Comparison of ENCODE assay signal across 8 cellular contexts in the genomic region with DNA sequence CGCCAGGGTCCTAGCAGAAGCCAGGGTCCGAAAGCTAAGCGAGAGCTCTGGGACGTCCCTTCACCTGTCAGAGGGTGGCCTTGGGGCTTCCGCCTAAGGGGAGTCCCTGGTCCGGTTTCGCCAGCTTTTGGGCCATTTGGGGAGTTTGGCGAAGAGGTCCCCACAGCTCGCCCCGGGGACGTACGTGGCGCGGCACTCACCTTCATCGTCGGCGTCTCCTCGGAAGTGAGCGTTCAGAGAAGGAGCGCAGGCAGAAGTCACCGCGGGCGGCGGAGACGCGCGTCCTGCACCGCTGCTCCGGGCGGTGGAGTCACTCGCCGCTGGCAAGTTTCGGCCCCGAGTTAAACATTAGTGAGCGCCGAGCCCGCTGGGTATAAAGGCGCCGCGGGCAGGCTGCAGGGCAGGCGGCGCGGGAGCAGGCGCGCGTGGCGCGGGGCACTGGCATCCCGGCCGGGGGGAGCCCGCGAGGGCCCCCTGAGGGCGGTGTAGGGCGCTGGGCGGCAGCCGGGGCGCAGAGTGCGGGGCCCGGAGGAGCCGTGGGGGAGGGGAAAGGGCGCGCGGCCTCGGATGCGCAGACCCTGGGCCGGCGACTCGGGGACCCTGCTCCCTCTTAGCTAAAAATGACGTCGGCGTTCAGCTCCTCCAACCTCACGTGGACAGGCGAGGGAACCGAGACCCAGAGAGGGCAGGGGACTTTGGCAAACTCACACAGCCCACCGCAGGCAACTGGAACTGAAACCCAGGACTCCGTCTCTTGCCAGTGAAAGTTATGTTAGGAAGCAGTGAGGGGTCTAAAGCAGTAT. TPM values are rescaled to one million over a fixed set of nuclear protein-coding genes. Genes with fewer than 3 reads are reported as not detected.
A peak's percentile ranks its signal among the peaks of the same experiment; 100 is the strongest.
DNase-seq lines count a peak whose midpoint lies in the region; ATAC-seq and TF ChIP-seq lines count a peak whose summit lies in the region.

A gene (minus strand): TSS at position 440 of the 803 bp plus-strand sequence. CDS start 234 bp downstream, at position 206.

- H2AK5ac ChIP-seq in mesendoderm (ENCODE audit: low read length): no peak within 1 kb of the TSS

- H3K79me2 ChIP-seq in mesendoderm (ENCODE audit: control insufficient read depth, insufficient read depth, low read length): no peaks in the 10 kb centered on the region

- H3K27me3 ChIP-seq in WERI-Rb-1 (ENCODE audit: insufficient read depth, low read depth, severe bottlenecking) (peaks cover 3% of the 10 kb centered on the region), mesendoderm (ENCODE audit: insufficient read depth, low read length, poor library complexity) (peaks cover 3% of the 10 kb centered on the region)

- peak within 1 kb of the TSS; percentile 40 for H3K9ac ChIP-seq in mesendoderm (ENCODE audit: low read length)

- peak within 1 kb of the TSS; percentile 41 for H3K18ac ChIP-seq in mesendoderm (ENCODE audit: low read length)

- H3K27ac ChIP-seq in WERI-Rb-1 (peak within 1 kb of the TSS; percentile 26; the same call in 1 of the 2 replicates), mesendoderm (ENCODE audit: low read depth, low read length) (no peak within 1 kb of the TSS)

- H3K4me2 ChIP-seq in mesendoderm (ENCODE audit: low read length): peak within 1 kb of the TSS; percentile 88

- no peak for TF ChIP-seq CTCF in Calu3 (IDR thresholded peaks at IDR 0.05; ENCODE audit: unreplicated experiment)
- TF ChIP-seq CTCF in WERI-Rb-1 (IDR thresholded peaks at IDR 0.05; ENCODE audit: low read depth, low read length): no peak

- H3K4me3 ChIP-seq in WERI-Rb-1 (ENCODE audit: low read depth, low read length) (peak within 1 kb of the TSS; percentile 88), mesendoderm (ENCODE audit: low read length) (peak within 1 kb of the TSS; percentile 22)

- peak within 1 kb of the TSS; percentile 75 for H3K27ac Mint-ChIP-seq in Calu3 (ENCODE audit: unreplicated experiment)

- H3K23ac ChIP-seq in mesendoderm (ENCODE audit: low read length): no peak within 1 kb of the TSS

- no peaks in the 10 kb centered on the region for H3K27me3 Mint-ChIP-seq in Calu3 (ENCODE audit: unreplicated experiment)

- no peaks in the 10 kb centered on the region for H3K79me1 ChIP-seq in mesendoderm (ENCODE audit: low read length)

- BruUV-seq in Calu3 (replicated peaks; lab: Mats Ljungman, UMichigan): no TSS peak

- H3K4me1 ChIP-seq in mesendoderm (ENCODE audit: control insufficient read depth, low read depth, low read length): peaks cover 10% of the 10 kb centered on the region

- H3K9me3 ChIP-seq in WERI-Rb-1 (ENCODE audit: severe bottlenecking): peaks cover 6% of the 10 kb centered on the region

- no peak within 1 kb of the TSS for H2BK5ac ChIP-seq in mesendoderm (ENCODE audit: low read length)

- no peak within 1 kb of the TSS for H2BK15ac ChIP-seq in mesendoderm (replicated peaks; ENCODE audit: low read depth)

- H3K4me3 Mint-ChIP-seq in Calu3 (ENCODE audit: low read depth, unreplicated experiment): peak within 1 kb of the TSS; percentile 95

- CTCF ChIA-PET in Calu3 (lab: Charles Lee): interaction anchor here (1.9 kb wide), 1 partner anchor 19 kb away, joined by 6 read pairs; no protein-coding TSS in a partner anchor

- WGBS in mesendoderm (ENCODE audit: extremely low coverage, insufficient coverage, low lambda C conversion rate): no CpG with 5 or more reads among the region's 76 CpGs

- peak; percentile 71 for DNase-seq in Calu3
- peak; percentile 31 for DNase-seq in WERI-Rb-1
- DNase-seq in dermis microvascular lymphatic vessel endothelial cell (ENCODE audit: low read depth in 2 of 2): peak in 1 of 2 donors; percentile 37
- peak; percentile 78 for DNase-seq in mesendoderm
- DNase-seq in stimulated activated CD8-positive, alpha-beta memory T cell treated with anti-CD3 and anti-CD28 coated beads, Interleukin-7, amount 100 ng/mL, for 24 hours (ENCODE audit: low read depth): peak; percentile 12
- DNase-seq in Ammon's horn (ENCODE audit: low spot score): no peak

- no peak within 1 kb of the TSS for H4K8ac ChIP-seq in mesendoderm (ENCODE audit: low read depth, low read length)

- intact Hi-C loops in Calu3 (cut with micrococcal nuclease; ENCODE audit: unreplicated experiment): loop anchor here (2.0 to 5.0 kb wide), 4 partner anchors 17 to 67 kb away; no protein-coding TSS in a partner anchor

- ATAC-seq in GM19438 (IDR thresholded peaks at IDR 0.05; ENCODE audit: low read depth, unreplicated experiment) (peak; percentile 94), HG03469 (IDR thresholded peaks at IDR 0.05; ENCODE audit: unreplicated experiment) (peak; percentile 88)

- peak within 1 kb of the TSS; percentile 65 for H3K4ac ChIP-seq in mesendoderm (ENCODE audit: low read depth, low read length)

- H4K5ac ChIP-seq in mesendoderm (ENCODE audit: low read length): no peak within 1 kb of the TSS

- H2BK120ac ChIP-seq in mesendoderm (ENCODE audit: low read depth, low read length): peak within 1 kb of the TSS; percentile 16

- H3K36me3 ChIP-seq in WERI-Rb-1 (no peaks in the 10 kb centered on the region), mesendoderm (ENCODE audit: control insufficient read depth, insufficient read depth, low read length) (no peaks in the 10 kb centered on the region)

- H3K36me3 Mint-ChIP-seq in Calu3 (ENCODE audit: insufficient read depth, unreplicated experiment): peaks cover 26% of the 10 kb centered on the region

- H3K56ac ChIP-seq in mesendoderm (ENCODE audit: low read length): peak within 1 kb of the TSS; percentile 79

- H3K4me1 Mint-ChIP-seq in Calu3 (ENCODE audit: low read depth, unreplicated experiment): peaks cover 33% of the 10 kb centered on the region

- peaks cover 4% of the 10 kb centered on the region for H3K9me3 Mint-ChIP-seq in Calu3 (ENCODE audit: low read depth, unreplicated experiment)

RNA-seq across cellular contexts. Expression of the gene that starts here (rescaled TPM):
- total RNA-seq in Calu3 (2022) (27.6 TPM in 2 replicates), dermis microvascular lymphatic vessel endothelial cell (67.4 and 73.6 TPM in 2 replicates)
- 0.49 TPM for polyA plus RNA-seq in mesendoderm (2013, experiment 1 of 2)
- polyA plus RNA-seq in mesendoderm (2013, experiment 2 of 2): 0.57 TPM
